In the genomic region with DNA sequence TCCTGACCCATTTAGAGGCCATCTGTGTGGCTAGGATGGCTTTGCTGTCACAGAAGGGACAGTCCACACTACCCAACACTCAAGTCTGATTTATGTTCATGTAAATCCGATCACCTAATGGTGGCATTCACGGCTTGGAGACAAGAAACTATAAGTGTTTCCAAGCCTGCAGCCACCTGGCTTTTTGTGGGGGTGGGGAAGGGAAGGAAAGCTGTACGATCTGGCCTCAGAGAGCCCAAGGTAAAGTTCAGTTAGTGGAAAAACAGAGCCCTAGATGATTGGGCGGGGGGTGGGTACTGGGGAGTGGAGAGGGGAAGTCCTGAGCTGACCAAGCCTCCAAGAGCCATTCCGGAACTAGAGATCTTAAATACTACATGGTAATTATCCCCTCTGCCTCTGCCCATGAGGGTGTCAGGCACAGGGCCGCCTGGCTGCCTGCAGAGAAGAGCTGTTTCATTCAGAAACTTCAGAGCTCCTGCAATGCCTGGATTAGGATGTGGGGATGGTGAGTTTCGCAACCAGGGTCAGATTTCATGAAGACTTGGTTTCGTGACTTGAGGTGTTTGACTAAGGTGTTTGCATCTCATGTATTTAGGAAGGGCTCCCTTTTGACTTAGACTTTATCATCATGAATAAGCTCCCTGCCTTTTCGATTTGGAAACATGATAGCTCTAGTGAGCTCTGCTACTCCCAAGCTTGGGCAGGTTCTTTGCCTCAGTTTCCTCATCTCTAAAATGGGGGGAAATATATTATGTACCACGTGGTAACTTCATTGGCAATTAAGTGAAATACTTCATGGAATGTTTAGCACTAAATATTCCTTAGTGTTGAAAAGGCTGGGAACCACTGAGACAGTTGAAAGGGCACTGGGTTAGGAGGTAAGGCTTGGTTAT, we compare ENCODE assay signal across 14 cellular contexts. TPM values are rescaled to one million over a fixed set of nuclear protein-coding genes. Genes with fewer than 3 reads are reported as not detected.
DNase-seq lines count a peak whose midpoint lies in the region; ATAC-seq and TF ChIP-seq lines count a peak whose summit lies in the region.
"Had no signal": no experiment of that assay in that cellular context is flagged by ENCODE, and none has a peak within 500 bp of the region (broad histone marks: within the 10 kb centered on the region; RNA-seq: fewer than 3 reads in every experiment).

No MANE protein-coding gene starts in this region.

- POLR2A ChIA-PET in HEK293T (lab: Yijun Ruan, JAX) = interaction anchor here (1.1 to 4.4 kb wide), 2 partner anchors 8 to 24 kb away, joined by 4 to 19 read pairs; a partner anchor contains a TSS

- peak overlapping the region in 3 of 4 donors; percentile 0 to 24 (median 15) for H3K4me3 ChIP-seq in esophagus muscularis mucosa
- H3K4me3 ChIP-seq: SJSA1, skin epidermis had no signal

- H3K36me3 ChIP-seq in esophagus muscularis mucosa = peaks cover 0 to 37% (median 21%) of the 10 kb centered on the region in 4 donors
- H3K36me3 ChIP-seq: SJSA1 had no signal

- no peaks in the 10 kb centered on the region for H3K36me3 Mint-ChIP-seq in activated T-cell treated with anti-CD3 and anti-CD28 coated beads, Interleukin-2, amount 50 U/mL, for 72 hours (ENCODE audit: insufficient read depth in 2 of 2)
- H3K36me3 Mint-ChIP-seq: activated naive CD4-positive, alpha-beta T cell treated with anti-CD3 and anti-CD28 coated beads, Interleukin-2, amount 50 U/mL, for 72 hours; immature natural killer cell had no signal

- no peaks in the 10 kb centered on the region for H3K9me3 ChIP-seq in esophagus muscularis mucosa
- H3K9me3 ChIP-seq: SJSA1 had no signal

- TF ChIP-seq POLR2A in esophagus muscularis mucosa (IDR thresholded peaks at IDR 0.05; ENCODE audit: low read depth) = no peak

- DNase-seq in HEK293T (ENCODE audit: extremely low spot score) = no peak
- peak; percentile 4 for DNase-seq in NOMO-1 treated with DMSO at 0.1 percent for 48 hours (lab: John Stamatoyannopoulos, UW; ENCODE audit: unreplicated experiment)
- no peak for DNase-seq in esophagus muscularis mucosa (ENCODE audit: extremely low spot score)
- peak; percentile 12 for DNase-seq in renal cortical epithelial cell (ENCODE audit: low read depth)
- DNase-seq in activated T-cell treated with anti-CD3 and anti-CD28 coated beads, Interleukin-2, amount 50 U/mL, for 72 hours = no peak
- DNase-seq: immature natural killer cell, NCI-H1105, NCI-H748 treated with DMSO at 0.1 percent for 48 hours had no signal

- 49% methylated on average over 9 of the region's 10 CpGs for WGBS in esophagus muscularis mucosa

- no peaks in the 10 kb centered on the region for H3K9me3 Mint-ChIP-seq in activated T-cell treated with anti-CD3 and anti-CD28 coated beads, Interleukin-2, amount 50 U/mL, for 72 hours
- H3K9me3 Mint-ChIP-seq: activated naive CD4-positive, alpha-beta T cell treated with anti-CD3 and anti-CD28 coated beads, Interleukin-2, amount 50 U/mL, for 72 hours had no signal

- H3K27ac ChIP-seq in esophagus muscularis mucosa (replicated peaks in 1 of 4) = peak overlapping the region in 3 of 4 donors; percentile 8 to 46 (median 13)
- H3K27ac ChIP-seq: C4-2B, SJSA1, skin epidermis had no signal

- TF ChIP-seq CTCF in esophagus muscularis mucosa (IDR thresholded peaks at IDR 0.05) = no peak

- ATAC-seq in GM21723 (IDR thresholded peaks at IDR 0.05; ENCODE audit: unreplicated experiment) (no peak), GM18502 (IDR thresholded peaks at IDR 0.05; ENCODE audit: poor library complexity, unreplicated experiment) (no peak)
- no peak for ATAC-seq in activated T-cell treated with anti-CD3 and anti-CD28 coated beads, Interleukin-2, amount 50 U/mL, for 72 hours (replicated peaks in 1 of 2)
- ATAC-seq: activated naive CD4-positive, alpha-beta T cell treated with anti-CD3 and anti-CD28 coated beads, Interleukin-2, amount 50 U/mL, for 72 hours had no signal

- CTCF ChIA-PET in HEK293T (lab: Yijun Ruan, JAX) = interaction anchor here (0.6 to 2.5 kb wide), 3 partner anchors 13 to 318 kb away, joined by 4 to 11 read pairs (median 5); no protein-coding TSS in a partner anchor

- no peak overlapping the region for H3K27ac Mint-ChIP-seq in activated T-cell treated with anti-CD3 and anti-CD28 coated beads, Interleukin-2, amount 50 U/mL, for 72 hours
- H3K27ac Mint-ChIP-seq: immature natural killer cell had no signal

- no peaks in the 10 kb centered on the region for H3K4me1 Mint-ChIP-seq in activated T-cell treated with anti-CD3 and anti-CD28 coated beads, Interleukin-2, amount 50 U/mL, for 72 hours (ENCODE audit: low read depth)
- H3K4me1 Mint-ChIP-seq: immature natural killer cell had no signal

- intact Hi-C loops in esophagus muscularis mucosa (cut with DNase I) = no loop called here

- H3K27me3 Mint-ChIP-seq in activated T-cell treated with anti-CD3 and anti-CD28 coated beads, Interleukin-2, amount 50 U/mL, for 72 hours (ENCODE audit: low read depth) = peaks cover 7% of the 10 kb centered on the region

- H3K4me1 ChIP-seq in esophagus muscularis mucosa = peaks cover 84 to 99% (median 95%) of the 10 kb centered on the region in 4 donors

- TF ChIP-seq EP300 in esophagus muscularis mucosa (IDR thresholded peaks at IDR 0.05) = no peak

- no peak overlapping the region for H3K4me3 Mint-ChIP-seq in activated T-cell treated with anti-CD3 and anti-CD28 coated beads, Interleukin-2, amount 50 U/mL, for 72 hours
- H3K4me3 Mint-ChIP-seq: immature natural killer cell had no signal

- H3K27me3 ChIP-seq in esophagus muscularis mucosa = no peaks in the 10 kb centered on the region
- H3K27me3 ChIP-seq: SJSA1 had no signal

TF ChIP-seq in HEK293T, 16 proteins besides CTCF, POLR2A, EP300 and RAD21:
- TF ChIP-seq TARDBP (IDR thresholded peaks at IDR 0.05) (no peak), ARNT (IDR thresholded peaks at IDR 0.05) (no peak), ZNF384 (IDR thresholded peaks at IDR 0.05) (no peak), FOXM1 (IDR thresholded peaks at IDR 0.05; ENCODE audit: borderline replicate concordance) (no peak)
- TF ChIP-seq, protein P1, sequence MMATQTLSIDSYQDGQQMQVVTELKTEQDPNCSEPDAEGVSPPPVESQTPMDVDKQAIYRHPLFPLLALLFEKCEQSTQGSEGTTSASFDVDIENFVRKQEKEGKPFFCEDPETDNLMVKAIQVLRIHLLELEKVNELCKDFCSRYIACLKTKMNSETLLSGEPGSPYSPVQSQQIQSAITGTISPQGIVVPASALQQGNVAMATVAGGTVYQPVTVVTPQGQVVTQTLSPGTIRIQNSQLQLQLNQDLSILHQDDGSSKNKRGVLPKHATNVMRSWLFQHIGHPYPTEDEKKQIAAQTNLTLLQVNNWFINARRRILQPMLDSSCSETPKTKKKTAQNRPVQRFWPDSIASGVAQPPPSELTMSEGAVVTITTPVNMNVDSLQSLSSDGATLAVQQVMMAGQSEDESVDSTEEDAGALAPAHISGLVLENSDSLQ (IDR thresholded peaks at IDR 0.05) = 0 out of 2 replicates have a peak, but pooled peaks have one; percentile 2

RNA-seq across cellular contexts. Expression of a gene that starts 9.0 kb away (rescaled TPM):
- total RNA-seq in esophagus muscularis mucosa (100 to 1,000 TPM; 566 to 898 (median 683) TPM), renal cortical epithelial cell (5.4 and 11.1 TPM in 2 replicates)
- total RNA-seq in activated T-cell treated with anti-CD3 and anti-CD28 coated beads, Interleukin-2, amount 50 U/mL, for 72 hours = under 1 TPM in 1 of 2 donors, not detected in 1; 0.07 TPM
- total RNA-seq: activated naive CD4-positive, alpha-beta T cell treated with anti-CD3 and anti-CD28 coated beads, Interleukin-2, amount 50 U/mL, for 72 hours had no signal

Comparison
In these comparisons a context has a peak if more than half of its experiments do, and no peak if none do; other contexts are left out.
1. DNase-seq: peak in NOMO-1 treated with DMSO at 0.1 percent for 48 hours (single experiment) and renal cortical epithelial cell (single experiment); none in HEK293T (single experiment), esophagus muscularis mucosa (single experiment) and activated T-cell treated with anti-CD3 and anti-CD28 coated beads, Interleukin-2, amount 50 U/mL, for 72 hours (0 of 2).
2. RNA of a gene that starts 9.0 kb away (total RNA-seq): 566 to 898 TPM in esophagus muscularis mucosa; 5.4 to 11.1 TPM in renal cortical epithelial cell and 0.07 TPM in activated T-cell treated with anti-CD3 and anti-CD28 coated beads, Interleukin-2, amount 50 U/mL, for 72 hours; every median in the first group is over 10 times any median in the second.